Comparison of ENCODE assay signal across 19 cellular contexts in genomic region chr18:62102221-62102620, GRCh38.
A peak's percentile ranks its signal among the peaks of the same experiment; 100 is the strongest.
DNase-seq lines count a peak whose midpoint lies in the region; ATAC-seq lines count a peak whose summit lies in the region.
"Had no signal": no experiment of that assay in that cellular context is flagged by ENCODE, and none has a peak within 500 bp of the region (broad histone marks: within the 10 kb centered on the region; RNA-seq: fewer than 3 reads in every experiment).

No MANE protein-coding gene starts in this region.

- H3K27ac Mint-ChIP-seq in activated T-cell treated with anti-CD3 and anti-CD28 coated beads, Interleukin-2, amount 50 U/mL, for 72 hours, result no peak overlapping the region
- H3K27ac Mint-ChIP-seq in T-helper 17 cell, result no peak overlapping the region
- H3K27ac Mint-ChIP-seq: activated CD4-positive, alpha-beta T cell treated with anti-CD3 and anti-CD28 coated beads, Interleukin-2, amount 10 ng/mL, durations not matched to agents 24 days and 14 days; CD14-positive monocyte had no signal

- peak; percentile 78 to 80 for ATAC-seq in activated T-cell treated with anti-CD3 and anti-CD28 coated beads, Interleukin-2, amount 50 U/mL, for 72 hours (replicated peaks in 1 of 2)
- ATAC-seq in activated T-cell treated with anti-CD3 and anti-CD28 coated beads, Interleukin-2, amount 50 U/mL, for 4 hours, result no peak
- ATAC-seq in GM21528 (IDR thresholded peaks at IDR 0.05; ENCODE audit: low FRiP score, unreplicated experiment), result peak; percentile 62
- peak; percentile 78 for ATAC-seq in HG03066 (IDR thresholded peaks at IDR 0.05; ENCODE audit: low read depth, unreplicated experiment)
- no peak for ATAC-seq in T-helper 17 cell
- ATAC-seq: A549, gastrocnemius medialis had no signal

- peaks cover 6 to 22% of the 10 kb centered on the region in 2 donors for H3K36me3 Mint-ChIP-seq in activated T-cell treated with anti-CD3 and anti-CD28 coated beads, Interleukin-2, amount 50 U/mL, for 72 hours (ENCODE audit: insufficient read depth in 2 of 2)
- peaks cover 42% of the 10 kb centered on the region for H3K36me3 Mint-ChIP-seq in activated T-cell treated with anti-CD3 and anti-CD28 coated beads, Interleukin-2, amount 50 U/mL, for 4 hours (ENCODE audit: insufficient read depth)
- H3K36me3 Mint-ChIP-seq in T-helper 17 cell (ENCODE audit: low read depth), result peaks cover 7% of the 10 kb centered on the region

- H3K4me3 Mint-ChIP-seq in activated T-cell treated with anti-CD3 and anti-CD28 coated beads, Interleukin-2, amount 50 U/mL, for 72 hours, result no peak overlapping the region
- no peak overlapping the region for H3K4me3 Mint-ChIP-seq in activated T-cell treated with anti-CD3 and anti-CD28 coated beads, Interleukin-2, amount 50 U/mL, for 4 hours
- no peak overlapping the region for H3K4me3 Mint-ChIP-seq in T-helper 17 cell
- H3K4me3 Mint-ChIP-seq: activated CD4-positive, alpha-beta T cell treated with anti-CD3 and anti-CD28 coated beads, Interleukin-2, amount 10 ng/mL, durations not matched to agents 24 days and 14 days; CD14-positive monocyte; central memory CD8-positive, alpha-beta T cell; naive B cell had no signal

- no peaks in the 10 kb centered on the region for H3K27me3 Mint-ChIP-seq in activated T-cell treated with anti-CD3 and anti-CD28 coated beads, Interleukin-2, amount 50 U/mL, for 72 hours (ENCODE audit: low read depth)
- no peaks in the 10 kb centered on the region for H3K27me3 Mint-ChIP-seq in activated T-cell treated with anti-CD3 and anti-CD28 coated beads, Interleukin-2, amount 50 U/mL, for 4 hours (ENCODE audit: low read depth)
- no peaks in the 10 kb centered on the region for H3K27me3 Mint-ChIP-seq in T-helper 17 cell
- H3K27me3 Mint-ChIP-seq: activated CD4-positive, alpha-beta T cell treated with anti-CD3 and anti-CD28 coated beads, Interleukin-2, amount 10 ng/mL, durations not matched to agents 24 days and 14 days; central memory CD8-positive, alpha-beta T cell; naive B cell had no signal

- peaks cover 21% of the 10 kb centered on the region for H3K4me1 Mint-ChIP-seq in activated T-cell treated with anti-CD3 and anti-CD28 coated beads, Interleukin-2, amount 50 U/mL, for 72 hours (ENCODE audit: low read depth)
- peaks cover 2% of the 10 kb centered on the region for H3K4me1 Mint-ChIP-seq in activated T-cell treated with anti-CD3 and anti-CD28 coated beads, Interleukin-2, amount 50 U/mL, for 4 hours (ENCODE audit: low read depth)
- peaks cover 2% of the 10 kb centered on the region for H3K4me1 Mint-ChIP-seq in T-helper 17 cell
- H3K4me1 Mint-ChIP-seq: CD14-positive monocyte; central memory CD8-positive, alpha-beta T cell; naive B cell had no signal

- no peak for DNase-seq in activated T-cell treated with anti-CD3 and anti-CD28 coated beads, Interleukin-2, amount 50 U/mL, for 72 hours
- no peak for DNase-seq in activated T-cell treated with anti-CD3 and anti-CD28 coated beads, Interleukin-2, amount 50 U/mL, for 4 hours
- no peak for DNase-seq in T-helper 17 cell
- DNase-seq in stimulated activated naive CD4-positive, alpha-beta T cell (lab: John Stamatoyannopoulos, UW), result no peak
- no peak for DNase-seq in NK-92 (lab: John Stamatoyannopoulos, UW; ENCODE audit: unreplicated experiment)
- DNase-seq in KG1 (lab: John Stamatoyannopoulos, UW), result no peak
- DNase-seq: activated CD4-positive, alpha-beta T cell treated with anti-CD3 and anti-CD28 coated beads, Interleukin-2, amount 10 ng/mL, durations not matched to agents 24 days and 14 days; DMS79 treated with DMSO at 0.1 percent for 48 hours; gastrocnemius medialis; KBM-7; naive B cell; NCI-H1417 treated with DMSO at 0.1 percent for 48 hours; NCI-H446; SIG-M5 had no signal

- peaks cover 2 to 3% of the 10 kb centered on the region in 2 donors for H3K9me3 Mint-ChIP-seq in activated T-cell treated with anti-CD3 and anti-CD28 coated beads, Interleukin-2, amount 50 U/mL, for 72 hours
- H3K9me3 Mint-ChIP-seq in activated T-cell treated with anti-CD3 and anti-CD28 coated beads, Interleukin-2, amount 50 U/mL, for 4 hours, result no peaks in the 10 kb centered on the region
- H3K9me3 Mint-ChIP-seq: central memory CD8-positive, alpha-beta T cell had no signal

- H3K9me3 ChIP-seq in T-helper 17 cell (ENCODE audit: control insufficient read depth, low read length, poor library complexity, severe bottlenecking), result no peaks in the 10 kb centered on the region
- H3K9me3 ChIP-seq: gastrocnemius medialis had no signal

Comparison
In these comparisons a context has a peak if more than half of its experiments do, and no peak if none do; other contexts are left out.
1. ATAC-seq: peak in activated T-cell treated with anti-CD3 and anti-CD28 coated beads, Interleukin-2, amount 50 U/mL, for 72 hours (2 of 2), GM21528 (single experiment) and HG03066 (single experiment); none in activated T-cell treated with anti-CD3 and anti-CD28 coated beads, Interleukin-2, amount 50 U/mL, for 4 hours (0 of 2) and T-helper 17 cell (single experiment).